In the genomic region with DNA sequence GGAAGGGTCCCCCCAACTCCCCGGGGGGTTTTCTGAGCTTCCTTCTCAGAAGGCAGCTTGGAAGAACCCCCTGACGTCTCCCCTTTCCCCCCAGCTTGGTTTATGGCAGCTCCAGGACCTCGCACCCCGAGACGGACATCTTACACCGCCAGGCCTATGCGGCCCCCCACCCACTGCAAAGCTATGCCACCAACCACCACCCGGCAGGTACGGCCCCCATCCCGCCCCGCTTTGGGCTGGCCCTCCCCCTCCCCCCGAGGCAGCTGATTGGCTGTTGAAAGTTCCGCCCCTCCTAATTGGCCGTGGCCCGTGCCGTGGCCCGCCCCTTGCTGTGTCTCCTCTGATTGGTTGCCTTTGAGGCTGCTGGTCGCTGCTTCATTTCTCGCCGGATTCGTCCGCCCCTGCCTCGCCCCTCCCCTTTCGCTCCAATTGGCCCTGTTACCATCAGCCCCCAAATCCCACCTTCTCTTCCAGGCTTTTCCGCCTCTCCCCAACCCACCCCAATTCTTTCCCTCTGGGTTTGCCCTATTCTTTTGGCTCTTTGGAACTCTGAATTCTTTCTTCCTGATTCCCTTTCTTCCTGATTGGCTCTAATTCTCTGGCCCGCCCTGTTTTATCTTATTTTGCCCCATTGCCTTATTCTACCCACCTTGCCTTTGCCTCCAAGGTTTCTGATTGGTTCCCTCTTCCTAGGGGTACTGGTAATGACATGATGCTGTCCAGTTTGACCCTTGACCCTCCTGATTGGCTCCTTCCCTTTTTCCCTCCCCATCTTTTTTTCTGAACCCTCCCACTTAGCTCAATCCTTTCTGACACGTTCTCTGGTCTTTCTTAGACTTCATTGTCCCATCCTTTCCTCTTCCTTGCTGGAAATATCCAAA, we compare ENCODE assay signal across 8 cellular contexts. TPM values are rescaled to one million over a fixed set of nuclear protein-coding genes. Genes with fewer than 3 reads are reported as not detected.
DNase-seq lines count a peak whose midpoint lies in the region; ATAC-seq and TF ChIP-seq lines count a peak whose summit lies in the region.

No MANE protein-coding gene starts in this region.

- 5% methylated on average over 27 of the region's 27 CpGs for WGBS in prostate gland

- TF ChIP-seq CTCF in right atrium auricular region (IDR thresholded peaks at IDR 0.05) (no peak), prostate gland (IDR thresholded peaks at IDR 0.05) (no peak), upper lobe of right lung (IDR thresholded peaks at IDR 0.05) (no peak)

- intact Hi-C loops in prostate gland (cut with DNase I) (loop anchor here (2.0 to 5.0 kb wide), 2 partner anchors 45 to 84 kb away; a partner anchor contains a TSS), upper lobe of right lung (cut with DNase I) (no loop called here)

- peak overlapping the region; percentile 95 for H3K4me3 Mint-ChIP-seq in T-helper 2 cell treated with Interferon-gamma antibody and Interleukin-4, amounts not matched to agents 5 μg/mL and 100 μg/mL, for 36 hours

- H3K36me3 Mint-ChIP-seq in T-helper 2 cell treated with Interferon-gamma antibody and Interleukin-4, amounts not matched to agents 5 μg/mL and 100 μg/mL, for 36 hours (ENCODE audit: low read depth): peaks cover 17% of the 10 kb centered on the region

- H3K27ac ChIP-seq in right atrium auricular region (peak overlapping the region; percentile 58 to 95), prostate gland (peak overlapping the region; percentile 91 to 93), upper lobe of right lung (peak overlapping the region; percentile 73)

- peaks cover 4% of the 10 kb centered on the region for H3K27me3 Mint-ChIP-seq in T-helper 2 cell treated with Interferon-gamma antibody and Interleukin-4, amounts not matched to agents 5 μg/mL and 100 μg/mL, for 36 hours (ENCODE audit: low read depth)

- ATAC-seq in GM21576 (IDR thresholded peaks at IDR 0.05; ENCODE audit: unreplicated experiment): peak; percentile 45
- ATAC-seq in upper lobe of right lung: peak; percentile 74

- no peaks in the 10 kb centered on the region for H3K27me3 ChIP-seq in right atrium auricular region
- H3K27me3 ChIP-seq in prostate gland (replicated peaks; ENCODE audit: insufficient read depth): no peaks in the 10 kb centered on the region
- H3K27me3 ChIP-seq in upper lobe of right lung: no peaks in the 10 kb centered on the region

- H3K4me1 ChIP-seq in right atrium auricular region: peaks cover 0 to 33% of the 10 kb centered on the region in 2 donors
- H3K4me1 ChIP-seq in prostate gland (replicated peaks): peaks cover 3% of the 10 kb centered on the region
- H3K4me1 ChIP-seq in upper lobe of right lung: peaks cover 6% of the 10 kb centered on the region

- DNase-seq in Caki2 (ENCODE audit: low read depth) (peak; percentile 92), NCI-H1048 (lab: John Stamatoyannopoulos, UW) (peak; percentile 86), anterior cingulate cortex (lab: John Stamatoyannopoulos, UW) (peak; percentile 32 to 95 (median 90)), right atrium auricular region (ENCODE audit: low spot score) (peak; percentile 96), prostate gland (ENCODE audit: low spot score) (peak; percentile 95), upper lobe of right lung (peak; percentile 96)
- peak; percentile 92 for DNase-seq in T-helper 2 cell treated with Interferon-gamma antibody and Interleukin-4, amounts not matched to agents 5 μg/mL and 100 μg/mL, for 36 hours (ENCODE audit: low spot score)

- H3K4me1 Mint-ChIP-seq in T-helper 2 cell treated with Interferon-gamma antibody and Interleukin-4, amounts not matched to agents 5 μg/mL and 100 μg/mL, for 36 hours (ENCODE audit: low read depth): peaks cover 30% of the 10 kb centered on the region

- H3K9me3 ChIP-seq in right atrium auricular region (no peaks in the 10 kb centered on the region), prostate gland (no peaks in the 10 kb centered on the region), upper lobe of right lung (no peaks in the 10 kb centered on the region)

- peak overlapping the region; percentile 92 for H3K27ac Mint-ChIP-seq in T-helper 2 cell treated with Interferon-gamma antibody and Interleukin-4, amounts not matched to agents 5 μg/mL and 100 μg/mL, for 36 hours

- H3K4me3 ChIP-seq in right atrium auricular region (peak overlapping the region; percentile 25 to 95), prostate gland (peak overlapping the region; percentile 87 to 89), upper lobe of right lung (peak overlapping the region; percentile 85)

- in situ Hi-C loops in Caki2 (cut with HindIII; ENCODE audit: low pct_unique_long_range_greater_than_20kb, low sequenced_read_pairs): no loop called here

- no peak for TF ChIP-seq POLR2A in prostate gland (IDR thresholded peaks at IDR 0.05)

- H3K9me3 Mint-ChIP-seq in T-helper 2 cell treated with Interferon-gamma antibody and Interleukin-4, amounts not matched to agents 5 μg/mL and 100 μg/mL, for 36 hours: no peaks in the 10 kb centered on the region

- peaks cover 47% of the 10 kb centered on the region for H3K36me3 ChIP-seq in right atrium auricular region
- H3K36me3 ChIP-seq in prostate gland: peaks cover 14 to 18% of the 10 kb centered on the region in 2 donors
- peaks cover 42% of the 10 kb centered on the region for H3K36me3 ChIP-seq in upper lobe of right lung

RNA-seq across cellular contexts. Expression of a gene that starts 2.5 kb away (rescaled TPM):
- total RNA-seq in Caki2 (2014; rRNA removed; shearing (Covaris generic); ENCODE audit: low replicate concordance): 1.3 and 2.3 TPM in 2 replicates
- total RNA-seq in right atrium auricular region (10 to 100 TPM in 1 of 2 donors, 1 to 10 TPM in 1; 6.6 to 13.3 TPM), prostate gland (10 to 100 TPM; 24.0 to 41.9 TPM), upper lobe of right lung (30.9 TPM)

RNA-seq across cellular contexts. Expression of a gene that starts 12.4 kb away (rescaled TPM):
- 9.5 TPM in 1 of 2 replicates, not detected in the other for total RNA-seq in Caki2 (2014; rRNA removed; shearing (Covaris generic); ENCODE audit: low replicate concordance)
- 1 to 10 TPM in 1 of 2 donors, under 1 TPM in 1; 0.63 to 2.3 TPM for total RNA-seq in right atrium auricular region
- 10 to 100 TPM in 1 of 2 donors, 1 to 10 TPM in 1; 8.1 to 22.5 TPM for total RNA-seq in prostate gland
- 10.1 TPM for total RNA-seq in upper lobe of right lung

RNA-seq across cellular contexts. Expression of a gene that starts 13.1 kb away (rescaled TPM):
- total RNA-seq in Caki2 (2014; rRNA removed; shearing (Covaris generic); ENCODE audit: low replicate concordance): 172 and 190 TPM in 2 replicates
- total RNA-seq in right atrium auricular region (10 to 100 TPM; 39.0 to 62.3 TPM), prostate gland (10 to 100 TPM; 62.9 to 91.7 TPM), upper lobe of right lung (48.7 TPM)

RNA-seq across cellular contexts. Expression of a gene that starts 46.5 kb away (rescaled TPM):
- total RNA-seq in Caki2 (2014; rRNA removed; shearing (Covaris generic); ENCODE audit: low replicate concordance): 140 and 190 TPM in 2 replicates
- total RNA-seq in right atrium auricular region: 10 to 100 TPM; 60.9 to 83.5 TPM
- 10 to 100 TPM; 59.1 to 72.3 TPM for total RNA-seq in prostate gland
- total RNA-seq in upper lobe of right lung: 138 TPM

RNA-seq across cellular contexts. Expression of a gene that starts 48.5 kb away (rescaled TPM):
- total RNA-seq in Caki2 (2014; rRNA removed; shearing (Covaris generic); ENCODE audit: low replicate concordance): 18.5 and 28.2 TPM in 2 replicates
- total RNA-seq in right atrium auricular region (10 to 100 TPM; 14.3 to 22.3 TPM), prostate gland (10 to 100 TPM; 47.9 to 80.8 TPM), upper lobe of right lung (67.9 TPM)

Comparison
In these comparisons a context has a peak if more than half of its experiments do, and no peak if none do; other contexts are left out.
1. Peak in every context shown above with its lines: DNase-seq, ATAC-seq, H3K4me3 ChIP-seq and H3K27ac ChIP-seq.